In genomic region chr10:129614341-129614740, GRCh38 we compare ENCODE assay signal across 27 cellular contexts.
DNase-seq lines count a peak whose midpoint lies in the region; ATAC-seq and TF ChIP-seq lines count a peak whose summit lies in the region.
"Had no signal": no experiment of that assay in that cellular context is flagged by ENCODE, and none has a peak within 500 bp of the region (broad histone marks: within the 10 kb centered on the region; RNA-seq: fewer than 3 reads in every experiment).

No MANE protein-coding gene starts in this region.

- TF ChIP-seq CTCF in coronary artery (IDR thresholded peaks at IDR 0.05) (no peak), thyroid gland (IDR thresholded peaks at IDR 0.05) (no peak)

- DNase-seq in GM23248 = peak; percentile 2
- peak; percentile 52 for DNase-seq in coronary artery (ENCODE audit: low spot score)
- peak; percentile 21 for DNase-seq in left kidney (ENCODE audit: low read depth, low spot score)
- DNase-seq in thyroid gland = peak; percentile 40 to 54
- no peak for DNase-seq in activated naive CD8-positive, alpha-beta T cell treated with anti-CD3 and anti-CD28 coated beads, Interleukin-2, amount 50 U/mL, for 24 hours
- DNase-seq in GOT3 (lab: John Stamatoyannopoulos, UW) = no peak
- DNase-seq in NCI-H2227 (lab: John Stamatoyannopoulos, UW; ENCODE audit: unreplicated experiment) = no peak
- DNase-seq: BE2C; CD4-positive, alpha-beta T cell; DMS79; EL; GDM1; HFFc6; Kasumi-1; NCI-H1105; NCI-H1436 treated with DMSO at 0.1 percent for 48 hours; NCI-H187 treated with DMSO at 0.1 percent for 48 hours; NCI-H2171 treated with DMSO at 0.1 percent for 48 hours; NCI-H446 treated with DMSO at 0.1 percent for 48 hours; NCI-H526; SHP77 treated with DMSO at 0.1 percent for 48 hours had no signal

- no peak for TF ChIP-seq POLR2A in thyroid gland (IDR thresholded peaks at IDR 0.05)

- H3K4me3 Mint-ChIP-seq in activated naive CD8-positive, alpha-beta T cell treated with anti-CD3 and anti-CD28 coated beads, Interleukin-2, amount 50 U/mL, for 24 hours = no peak overlapping the region
- H3K4me3 Mint-ChIP-seq: CD4-positive, alpha-beta T cell; GM23338; HFFc6 had no signal

- H3K4me1 Mint-ChIP-seq in activated naive CD8-positive, alpha-beta T cell treated with anti-CD3 and anti-CD28 coated beads, Interleukin-2, amount 50 U/mL, for 24 hours = no peaks in the 10 kb centered on the region

- H3K4me1 ChIP-seq in GM23248 (ENCODE audit: insufficient read depth) = no peaks in the 10 kb centered on the region
- peaks cover 0 to 8% of the 10 kb centered on the region in 2 donors for H3K4me1 ChIP-seq in thyroid gland
- H3K4me1 ChIP-seq: BE2C, HAP-1 had no signal

- no peak overlapping the region for H3K4me3 ChIP-seq in GM23248
- H3K4me3 ChIP-seq in coronary artery = no peak overlapping the region
- no peak overlapping the region for H3K4me3 ChIP-seq in thyroid gland (replicated peaks in 1 of 3)
- H3K4me3 ChIP-seq: GM12878, GM23338, HAP-1 had no signal

- intact Hi-C loops in thyroid gland (cut with DNase I) = no loop called here

- 22 to 28% methylated on average over 19 of the region's 19 CpGs for WGBS in GM23248 (ENCODE audit: low coverage in 1 of 2, low lambda C conversion rate in 2 of 2, missing lambda C conversion rate in 2 of 2), 2 experiments
- 28 to 59% methylated on average over 12 to 19 of the region's 19 CpGs for WGBS in thyroid gland, 2 donors

- no peak overlapping the region for H2AFZ ChIP-seq in GM23248
- H2AFZ ChIP-seq: GM23338 had no signal

- no peaks in the 10 kb centered on the region for H3K9me2 ChIP-seq in GM23248 (ENCODE audit: insufficient read depth)

- in situ Hi-C loops in GM23248 (cut with MboI) = no loop called here

- H3K27me3 ChIP-seq in GM23248 (replicated peaks; ENCODE audit: insufficient read depth) (no peaks in the 10 kb centered on the region), thyroid gland (no peaks in the 10 kb centered on the region)
- H3K27me3 ChIP-seq: BE2C had no signal

- H3K27ac ChIP-seq in GM23248 = no peak overlapping the region
- no peak overlapping the region for H3K27ac ChIP-seq in coronary artery
- H3K27ac ChIP-seq in thyroid gland = no peak overlapping the region
- H3K27ac ChIP-seq: RWPE1 had no signal

- no peak overlapping the region for H3K9ac ChIP-seq in GM23248

- H3K9me3 Mint-ChIP-seq in activated naive CD8-positive, alpha-beta T cell treated with anti-CD3 and anti-CD28 coated beads, Interleukin-2, amount 50 U/mL, for 24 hours = no peaks in the 10 kb centered on the region
- H3K9me3 Mint-ChIP-seq: GM23338 had no signal

- H3K4me2 ChIP-seq in GM23248 (ENCODE audit: unreplicated experiment) = no peak overlapping the region
- H3K4me2 ChIP-seq: GM23338 had no signal

- H3K9me3 ChIP-seq in GM23248 (ENCODE audit: low read depth) (no peaks in the 10 kb centered on the region), thyroid gland (no peaks in the 10 kb centered on the region)
- H3K9me3 ChIP-seq: BE2C, HAP-1 had no signal

- no peaks in the 10 kb centered on the region for H3K79me2 ChIP-seq in GM23248 (ENCODE audit: insufficient read depth)

- no peak for ATAC-seq in activated naive CD8-positive, alpha-beta T cell treated with anti-CD3 and anti-CD28 coated beads, Interleukin-2, amount 50 U/mL, for 24 hours
- ATAC-seq: GM12878, GM23338, HepG2, Panc1 had no signal

- peaks cover 18% of the 10 kb centered on the region for H3K36me3 Mint-ChIP-seq in activated naive CD8-positive, alpha-beta T cell treated with anti-CD3 and anti-CD28 coated beads, Interleukin-2, amount 50 U/mL, for 24 hours (ENCODE audit: low read depth)

- H4K20me1 ChIP-seq in GM23248 (ENCODE audit: insufficient read depth) = no peaks in the 10 kb centered on the region

- H3K27me3 Mint-ChIP-seq in activated naive CD8-positive, alpha-beta T cell treated with anti-CD3 and anti-CD28 coated beads, Interleukin-2, amount 50 U/mL, for 24 hours = no peaks in the 10 kb centered on the region
- H3K27me3 Mint-ChIP-seq: CD4-positive, alpha-beta T cell had no signal

- H3K36me3 ChIP-seq in GM23248 (ENCODE audit: low read depth) (no peaks in the 10 kb centered on the region), thyroid gland (no peaks in the 10 kb centered on the region)
- H3K36me3 ChIP-seq: BE2C, HAP-1 had no signal

- H3F3A ChIP-seq in GM23248 (ENCODE audit: insufficient read depth) = no peaks in the 10 kb centered on the region

- no peak overlapping the region for H3K27ac Mint-ChIP-seq in activated naive CD8-positive, alpha-beta T cell treated with anti-CD3 and anti-CD28 coated beads, Interleukin-2, amount 50 U/mL, for 24 hours
- H3K27ac Mint-ChIP-seq: CD4-positive, alpha-beta T cell; GM23338; HFFc6 had no signal

Comparison
In these comparisons a context has a peak if more than half of its experiments do, and no peak if none do; other contexts are left out.
1. DNase-seq: peak in GM23248 (single experiment), coronary artery (single experiment), left kidney (single experiment) and thyroid gland (2 of 2); none in activated naive CD8-positive, alpha-beta T cell treated with anti-CD3 and anti-CD28 coated beads, Interleukin-2, amount 50 U/mL, for 24 hours (single experiment), GOT3 (single experiment) and NCI-H2227 (single experiment).